8 cellular contexts compared by ENCODE assay signal in the genomic region with DNA sequence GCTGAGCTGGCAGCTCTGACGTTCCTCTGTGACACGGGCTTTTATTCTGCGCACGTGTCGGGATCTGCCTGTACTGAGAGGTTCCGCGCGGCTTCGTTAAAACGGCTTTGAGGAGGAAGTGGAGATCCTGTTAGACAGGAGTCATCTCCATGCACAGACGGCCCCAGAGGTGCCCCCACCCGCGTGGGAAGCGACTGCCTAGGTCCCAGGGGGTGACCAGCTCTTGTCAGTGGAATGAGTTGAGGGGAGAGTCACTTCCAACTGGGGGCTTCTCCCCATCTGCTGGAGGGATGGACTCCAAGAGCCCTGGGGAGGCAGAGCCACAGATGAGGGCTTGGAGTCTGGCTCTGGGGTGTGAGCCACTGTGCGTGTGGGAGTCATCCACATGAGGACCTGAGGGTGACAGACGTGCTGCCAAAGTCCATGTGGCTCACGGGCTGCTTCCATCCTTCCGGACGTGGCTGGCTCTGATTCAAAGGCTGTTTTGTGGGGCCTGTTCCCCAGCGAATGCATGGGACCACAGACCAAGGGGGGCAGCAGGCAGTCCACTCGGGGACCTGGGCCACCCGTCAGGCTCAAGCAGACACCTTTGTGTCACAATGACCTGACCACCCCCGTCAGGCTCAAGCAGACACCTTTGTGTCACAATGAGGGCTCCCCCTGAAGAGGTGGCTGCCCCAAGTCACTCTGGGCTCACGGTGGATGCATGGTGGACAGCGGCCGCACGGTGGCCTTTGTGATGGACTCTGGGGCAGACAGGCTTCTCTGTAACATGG. TPM values are rescaled to one million over a fixed set of nuclear protein-coding genes. Genes with fewer than 3 reads are reported as not detected.
DNase-seq lines count a peak whose midpoint lies in the region; ATAC-seq and TF ChIP-seq lines count a peak whose summit lies in the region.

No MANE protein-coding gene starts in this region.

- CTCF ChIA-PET in activated CD8-positive, alpha-beta T cell treated with anti-CD3 and anti-CD28 coated beads, Interleukin-2, amount 10 ng/mL, durations not matched to agents 7 days and 5 days (lab: Charles Lee): interaction anchor here (0.7 to 1.6 kb wide), 12 partner anchors 8 to 86 kb away, joined by 3 to 6 read pairs (median 4); a partner anchor contains a TSS

- H3K27ac ChIP-seq in BLaER1 treated with 17β-estradiol and CSF1 and Interleukin-3, amounts not matched to agents 10 nM and 100 nM: peak overlapping the region in 10 of 11 experiments; percentile 23 to 75 (median 66); a peak in 18 of 22 replicates

- no peaks in the 10 kb centered on the region for H3K9me3 Mint-ChIP-seq in activated CD8-positive, alpha-beta T cell treated with anti-CD3 and anti-CD28 coated beads, Interleukin-2, amount 10 ng/mL, durations not matched to agents 7 days and 5 days (ENCODE audit: insufficient read depth)

- H3K4me3 ChIP-seq in BLaER1 treated with 17β-estradiol and CSF1 and Interleukin-3, amounts not matched to agents 10 nM and 100 nM: peak overlapping the region in 7 of 10 experiments; percentile 35 to 67 (median 46); a peak in 9 of 20 replicates

- POLR2A ChIA-PET in activated CD8-positive, alpha-beta T cell treated with anti-CD3 and anti-CD28 coated beads, Interleukin-2, amount 10 ng/mL, durations not matched to agents 7 days and 5 days (lab: Charles Lee): interaction anchor here (0.6 to 0.8 kb wide), 2 partner anchors 27 to 52 kb away, joined by 3 read pairs; a partner anchor contains a TSS

- peaks cover 22% of the 10 kb centered on the region for H3K36me3 Mint-ChIP-seq in activated CD8-positive, alpha-beta T cell treated with anti-CD3 and anti-CD28 coated beads, Interleukin-2, amount 10 ng/mL, durations not matched to agents 7 days and 5 days (ENCODE audit: low read depth)

- H3K36me3 ChIP-seq in BLaER1 treated with 17β-estradiol and CSF1 and Interleukin-3, amounts not matched to agents 10 nM and 100 nM: peaks cover 31 to 45% (median 39%) of the 10 kb centered on the region in 11 experiments

- no peaks in the 10 kb centered on the region for H3K9me3 ChIP-seq in BLaER1 treated with 17β-estradiol and CSF1 and Interleukin-3, amounts not matched to agents 10 nM and 100 nM (replicated peaks in 1 of 11)

- H3K27ac Mint-ChIP-seq in activated CD8-positive, alpha-beta T cell treated with anti-CD3 and anti-CD28 coated beads, Interleukin-2, amount 10 ng/mL, durations not matched to agents 7 days and 5 days: peak overlapping the region; percentile 64

- peak overlapping the region; percentile 79 to 96 (median 94) for H3K4me2 ChIP-seq in BLaER1 treated with 17β-estradiol and CSF1 and Interleukin-3, amounts not matched to agents 10 nM and 100 nM

- no peaks in the 10 kb centered on the region for H3K27me3 ChIP-seq in BLaER1 treated with 17β-estradiol and CSF1 and Interleukin-3, amounts not matched to agents 10 nM and 100 nM

- ATAC-seq in activated CD8-positive, alpha-beta T cell treated with anti-CD3 and anti-CD28 coated beads, Interleukin-2, amount 10 ng/mL, durations not matched to agents 7 days and 5 days: peak; percentile 43
- peak; percentile 53 for ATAC-seq in omental fat pad (ENCODE audit: low FRiP score)
- no peak for ATAC-seq in GM19397 (IDR thresholded peaks at IDR 0.05; ENCODE audit: unreplicated experiment)
- no peak for ATAC-seq in GM21825 (IDR thresholded peaks at IDR 0.05; ENCODE audit: unreplicated experiment)

- peaks cover 27% of the 10 kb centered on the region for H3K4me1 Mint-ChIP-seq in activated CD8-positive, alpha-beta T cell treated with anti-CD3 and anti-CD28 coated beads, Interleukin-2, amount 10 ng/mL, durations not matched to agents 7 days and 5 days (ENCODE audit: low read depth)

- H3K4me1 ChIP-seq in BLaER1 treated with 17β-estradiol and CSF1 and Interleukin-3, amounts not matched to agents 10 nM and 100 nM: peaks cover 62 to 72% (median 68%) of the 10 kb centered on the region in 10 experiments

- H3K9ac ChIP-seq in BLaER1 treated with 17β-estradiol and CSF1 and Interleukin-3, amounts not matched to agents 10 nM and 100 nM: peak overlapping the region; percentile 32 to 76 (median 62); a peak in 20 of 22 replicates

- DNase-seq in Kasumi-1 (lab: John Stamatoyannopoulos, UW) (peak; percentile 84 to 90), foreskin melanocyte (peak; percentile 47), omental fat pad (ENCODE audit: low spot score) (no peak), COR-L47 (lab: John Stamatoyannopoulos, UW) (no peak)
- peak; percentile 62 for DNase-seq in activated CD8-positive, alpha-beta T cell treated with anti-CD3 and anti-CD28 coated beads, Interleukin-2, amount 10 ng/mL, durations not matched to agents 7 days and 5 days

- no peak for TF ChIP-seq CTCF in omental fat pad (IDR thresholded peaks at IDR 0.05)

- H3K27me3 Mint-ChIP-seq in activated CD8-positive, alpha-beta T cell treated with anti-CD3 and anti-CD28 coated beads, Interleukin-2, amount 10 ng/mL, durations not matched to agents 7 days and 5 days (ENCODE audit: low read depth): no peaks in the 10 kb centered on the region

- peaks cover 17 to 53% (median 36%) of the 10 kb centered on the region in 11 experiments; a peak in 21 of 22 replicates for H4K20me1 ChIP-seq in BLaER1 treated with 17β-estradiol and CSF1 and Interleukin-3, amounts not matched to agents 10 nM and 100 nM

- peak overlapping the region; percentile 45 for H3K4me3 Mint-ChIP-seq in activated CD8-positive, alpha-beta T cell treated with anti-CD3 and anti-CD28 coated beads, Interleukin-2, amount 10 ng/mL, durations not matched to agents 7 days and 5 days

RNA-seq across cellular contexts. Expression of a gene that starts 26.8 kb away (rescaled TPM):
- 10 to 100 TPM; 54.9 to 55.2 TPM for total RNA-seq in activated CD8-positive, alpha-beta T cell treated with anti-CD3 and anti-CD28 coated beads, Interleukin-2, amount 10 ng/mL, durations not matched to agents 7 days and 5 days
- 100 to 1,000 TPM; 200 to 241 (median 214) TPM for total RNA-seq in omental fat pad

RNA-seq across cellular contexts. Expression of a gene that starts 28.8 kb away (rescaled TPM):
- total RNA-seq in activated CD8-positive, alpha-beta T cell treated with anti-CD3 and anti-CD28 coated beads, Interleukin-2, amount 10 ng/mL, durations not matched to agents 7 days and 5 days: 100 to 1,000 TPM in 1 of 2 experiments, 10 to 100 TPM in 1; 98.8 to 102 TPM
- 10 to 100 TPM; 55.5 to 62.9 (median 60.2) TPM for total RNA-seq in omental fat pad

RNA-seq across cellular contexts. Expression of a gene that starts 45.1 kb away (rescaled TPM):
- total RNA-seq in activated CD8-positive, alpha-beta T cell treated with anti-CD3 and anti-CD28 coated beads, Interleukin-2, amount 10 ng/mL, durations not matched to agents 7 days and 5 days: 10 to 100 TPM; 85.5 to 86.0 TPM
- 100 to 1,000 TPM in 3 of 4 donors, 10 to 100 TPM in 1; 95.8 to 187 (median 103) TPM for total RNA-seq in omental fat pad

Comparison
In these comparisons a context has a peak if more than half of its experiments do, and no peak if none do; other contexts are left out.
1. DNase-seq: peak in Kasumi-1 (2 of 2), activated CD8-positive, alpha-beta T cell treated with anti-CD3 and anti-CD28 coated beads, Interleukin-2, amount 10 ng/mL, durations not matched to agents 7 days and 5 days (single experiment) and foreskin melanocyte (single experiment); none in omental fat pad (single experiment) and COR-L47 (single experiment).
2. ATAC-seq: peak in activated CD8-positive, alpha-beta T cell treated with anti-CD3 and anti-CD28 coated beads, Interleukin-2, amount 10 ng/mL, durations not matched to agents 7 days and 5 days (single experiment) and omental fat pad (single experiment); none in GM19397 (single experiment) and GM21825 (single experiment).